ENCODE assay signal across 8 cellular contexts in genomic region chr2:231785822-231786176, GRCh38. TPM values are rescaled to one million over a fixed set of nuclear protein-coding genes. Genes with fewer than 3 reads are reported as not detected.
DNase-seq lines count a peak whose midpoint lies in the region; ATAC-seq and TF ChIP-seq lines count a peak whose summit lies in the region.

No MANE protein-coding gene starts in this region.

- POLR2A ChIA-PET in BJ (lab: Charles Lee) (no interaction called here), GM10248 (lab: Yijun Ruan, JAX) (interaction anchor here (1.0 kb wide), 1 partner anchor 10 kb away, joined by 3 read pairs; no protein-coding TSS in a partner anchor)

- H3K4me3 ChIP-seq in BJ (ENCODE audit: low read depth, low read length) (peak overlapping the region; percentile 92), breast epithelium (peak overlapping the region; percentile 76 to 100 (median 99)), muscle layer of colon (ENCODE audit: low read depth in 1 of 2, low read length in 2 of 2) (peak overlapping the region; percentile 59 to 89)

- ATAC-seq in HG02870 (IDR thresholded peaks at IDR 0.05; ENCODE audit: unreplicated experiment) (peak; percentile 12), HG02973 (IDR thresholded peaks at IDR 0.05; ENCODE audit: unreplicated experiment) (no peak), GM19467 (IDR thresholded peaks at IDR 0.05; ENCODE audit: unreplicated experiment) (no peak), HG02884 (IDR thresholded peaks at IDR 0.05; ENCODE audit: unreplicated experiment) (no peak)

- H3K9ac ChIP-seq in muscle layer of colon (ENCODE audit: low read length), result no peak overlapping the region

- no peak for DNase-seq in BJ (ENCODE audit: low read depth)
- no peak for DNase-seq in breast epithelium (ENCODE audit: low spot score in 2 of 2)
- no peak for DNase-seq in GM10248 (ENCODE audit: extremely low spot score)

- H3K27me3 ChIP-seq in BJ (ENCODE audit: control insufficient read depth, insufficient read depth, low read length) (no peaks in the 10 kb centered on the region), breast epithelium (no peaks in the 10 kb centered on the region), muscle layer of colon (ENCODE audit: control insufficient read depth in 1 of 2, insufficient read depth in 2 of 2, low read length in 2 of 2) (no peaks in the 10 kb centered on the region)

- intact Hi-C loops in breast epithelium (cut with DNase I; ENCODE audit: low total_unique reads), result no loop called here

- H3K9me3 ChIP-seq in breast epithelium (no peaks in the 10 kb centered on the region), muscle layer of colon (ENCODE audit: low read length) (no peaks in the 10 kb centered on the region)

- H3K4me1 ChIP-seq in breast epithelium, result peaks cover 2 to 22% of the 10 kb centered on the region in 2 donors
- H3K4me1 ChIP-seq in muscle layer of colon (ENCODE audit: insufficient read depth, low read length), result peaks cover 45% of the 10 kb centered on the region

- H3K27ac ChIP-seq in breast epithelium (peak overlapping the region; percentile 70 to 78), muscle layer of colon (ENCODE audit: low read depth, low read length) (peak overlapping the region; percentile 64)

- TF ChIP-seq POLR2A in breast epithelium (IDR thresholded peaks at IDR 0.05), result no peak

- TF ChIP-seq CTCF in BJ (IDR thresholded peaks at IDR 0.05; ENCODE audit: insufficient read depth, low read depth, low read length) (no peak), breast epithelium (IDR thresholded peaks at IDR 0.05) (no peak), GM10248 (IDR thresholded peaks at IDR 0.05; ENCODE audit: control extremely low read depth, extremely low read depth, low read depth, missing control alignments) (no peak)

- H3K36me3 ChIP-seq in BJ (ENCODE audit: control insufficient read depth, insufficient read depth, low read length), result peaks cover 1% of the 10 kb centered on the region; the same call in 1 of the 2 replicates
- H3K36me3 ChIP-seq in breast epithelium, result no peaks in the 10 kb centered on the region
- H3K36me3 ChIP-seq in muscle layer of colon (ENCODE audit: insufficient read depth, low read length), result peaks cover 6% of the 10 kb centered on the region

- CTCF ChIA-PET in BJ (lab: Yijun Ruan, JAX) (interaction anchor here (0.8 to 2.7 kb wide), 11 partner anchors 8 to 112 kb away, joined by 3 to 10 read pairs (median 5); no protein-coding TSS in a partner anchor), GM10248 (lab: Yijun Ruan, JAX) (interaction anchor here (0.7 to 3.0 kb wide), 8 partner anchors 15 to 174 kb away, joined by 3 to 20 read pairs (median 6); no protein-coding TSS in a partner anchor)

RNA-seq across cellular contexts. Expression of gene COPS7B, which starts 0.4 kb away (rescaled TPM):
- 40.8 and 52.7 TPM in 2 replicates for polyA plus RNA-seq in BJ (2011; rRNA removed)
- 15.9 and 23.3 TPM in 2 replicates for polyA minus RNA-seq in BJ (2011; rRNA and poly(A)+ RNA removed)
- 10 to 100 TPM; 19.8 to 39.8 (median 32.1) TPM for total RNA-seq in breast epithelium

RNA-seq across cellular contexts. Expression of gene PDE6D, which starts 4.7 kb away (rescaled TPM):
- polyA plus RNA-seq in BJ (2011; rRNA removed), result 28.7 and 35.1 TPM in 2 replicates
- 6.1 and 10.1 TPM in 2 replicates for polyA minus RNA-seq in BJ (2011; rRNA and poly(A)+ RNA removed)
- 10 to 100 TPM; 24.2 to 28.5 (median 25.6) TPM for total RNA-seq in breast epithelium
